In genomic region chr7:132636581-132636980, GRCh38 we compare ENCODE assay signal across 23 cellular contexts.
"Had no signal": no experiment of that assay in that cellular context is flagged by ENCODE, and none has a peak within 500 bp of the region (broad histone marks: within the 10 kb centered on the region; RNA-seq: fewer than 3 reads in every experiment).

No MANE protein-coding gene starts in this region.

- H3K36me3 ChIP-seq: left lung, lower lobe of right lung, ovary, right atrium auricular region, right lobe of liver, tibial nerve, uterus had no signal

- H3K4me1 ChIP-seq: left lung, lower lobe of right lung, right atrium auricular region, right lobe of liver, tibial nerve, uterus had no signal

- H3K4me3 ChIP-seq: left lung, lower lobe of right lung, ovary, right atrium auricular region, right lobe of liver, smooth muscle cell, tibial nerve, uterus had no signal

- ATAC-seq: left colon; left lung; lower lobe of right lung; natural killer cell; right lobe of liver; stimulated activated memory B cell treated with anti-CD40 and anti-IgM and Interleukin-4, amounts not matched to agents 10 μg/mL and 1 μg/mL and 100 μg/mL, for 72 hours; stimulated activated naive CD8-positive, alpha-beta T cell treated with anti-CD3 and anti-CD28 coated beads, Interleukin-15, amount 100 ng/mL, for 72 hours had no signal

- H3K27ac ChIP-seq: left lung, lower lobe of right lung, ovary, right atrium auricular region, right lobe of liver, tibial nerve, uterus had no signal

- DNase-seq: kidney; left colon; left lung; lower lobe of right lung; mammary epithelial cell; mesenchymal stem cell; naive B cell; natural killer cell; nephron progenitor cell; ovary; right lobe of liver; stimulated activated CD4-positive, alpha-beta T cell treated with anti-CD3 and anti-CD28 coated beads, Interleukin-1b, Interleukin-23, amount 100 ng/mL, for 48 hours; stimulated activated CD4-positive, alpha-beta T cell treated with anti-CD3 and anti-CD28 coated beads, Interleukin-2, amount 100 ng/mL, for 48 hours; stimulated activated CD4-positive, alpha-beta T cell treated with anti-CD3 and anti-CD28 coated beads, Interleukin-4, amount 100 ng/mL, for 4 hours; stimulated activated CD8-positive, alpha-beta memory T cell treated with anti-CD3 and anti-CD28 coated beads, Interleukin-4, amount 100 ng/mL, for 48 hours; stimulated activated naive CD4-positive, alpha-beta T cell treated with Interleukin-2 at 50 U/mL for 16 hours; stimulated activated naive CD8-positive, alpha-beta T cell treated with anti-CD3 and anti-CD28 coated beads, Interleukin-15, amount 100 ng/mL, for 72 hours; substantia nigra; uterus had no signal

- H3K4me2 ChIP-seq: smooth muscle cell had no signal

- H3K27me3 ChIP-seq: left lung, ovary, right atrium auricular region, right lobe of liver, tibial nerve, uterus had no signal

- H3K9me3 ChIP-seq: left lung, lower lobe of right lung, ovary, right atrium auricular region, right lobe of liver, tibial nerve, uterus had no signal
